ENCODE assay signal across 8 cellular contexts in the genomic region with DNA sequence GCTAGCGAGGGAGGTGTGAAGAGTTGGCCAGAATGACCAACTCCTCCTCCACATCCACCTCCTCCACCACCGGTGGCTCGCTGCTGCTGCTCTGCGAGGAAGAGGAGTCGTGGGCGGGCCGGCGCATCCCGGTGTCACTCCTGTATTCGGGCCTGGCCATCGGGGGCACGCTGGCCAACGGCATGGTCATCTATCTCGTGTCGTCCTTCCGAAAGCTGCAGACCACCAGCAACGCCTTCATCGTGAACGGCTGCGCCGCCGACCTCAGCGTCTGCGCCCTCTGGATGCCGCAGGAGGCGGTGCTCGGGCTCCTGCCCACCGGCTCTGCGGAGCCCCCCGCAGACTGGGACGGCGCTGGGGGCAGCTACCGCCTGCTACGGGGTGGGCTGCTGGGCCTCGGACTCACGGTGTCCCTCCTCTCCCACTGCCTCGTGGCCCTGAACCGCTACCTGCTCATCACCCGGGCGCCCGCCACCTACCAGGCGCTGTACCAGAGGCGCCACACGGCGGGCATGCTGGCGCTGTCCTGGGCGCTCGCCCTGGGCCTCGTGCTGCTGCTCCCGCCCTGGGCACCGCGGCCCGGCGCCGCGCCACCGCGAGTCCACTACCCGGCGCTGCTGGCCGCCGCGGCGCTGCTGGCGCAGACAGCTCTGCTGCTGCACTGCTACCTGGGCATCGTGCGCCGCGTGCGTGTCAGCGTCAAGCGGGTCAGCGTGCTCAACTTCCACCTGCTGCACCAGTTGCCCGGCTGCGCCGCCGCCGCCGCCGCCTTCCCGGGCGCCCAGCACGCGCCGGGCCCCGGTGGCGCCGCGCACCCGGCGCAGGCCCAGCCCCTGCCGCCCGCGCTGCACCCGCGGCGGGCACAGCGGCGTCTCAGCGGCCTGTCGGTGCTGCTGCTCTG. TPM values are rescaled to one million over a fixed set of nuclear protein-coding genes. Genes with fewer than 3 reads are reported as not detected.
DNase-seq lines count a peak whose midpoint lies in the region; ATAC-seq and TF ChIP-seq lines count a peak whose summit lies in the region.

No MANE protein-coding gene starts in this region.

- no peaks in the 10 kb centered on the region for H3K36me3 Mint-ChIP-seq in activated CD4-positive, alpha-beta T cell treated with anti-CD3 and anti-CD28 coated beads, Interleukin-2, amount 10 ng/mL, durations not matched to agents 24 days and 14 days (ENCODE audit: low read depth)
- H3K36me3 Mint-ChIP-seq in type B pancreatic cell: no peaks in the 10 kb centered on the region

- TF ChIP-seq CTCF in epithelial cell of esophagus (IDR thresholded peaks at IDR 0.05; ENCODE audit: insufficient read depth, low read depth, low read length, missing control alignments) (no peak), type B pancreatic cell (conservative IDR thresholded peaks at IDR 0.05) (peak; percentile 61)

- peaks cover 0 to 14% (median 11%) of the 10 kb centered on the region in 11 experiments; a peak in 14 of 22 replicates for H3K9me3 ChIP-seq in BLaER1 treated with 17β-estradiol and CSF1 and Interleukin-3, amounts not matched to agents 10 nM and 100 nM (replicated peaks in 1 of 11)

- H4K20me1 ChIP-seq in BLaER1 treated with 17β-estradiol and CSF1 and Interleukin-3, amounts not matched to agents 10 nM and 100 nM: no peaks in the 10 kb centered on the region

- ATAC-seq in HG02885 (IDR thresholded peaks at IDR 0.05; ENCODE audit: poor library complexity, unreplicated experiment): peak; percentile 16

- H3K4me3 ChIP-seq in BLaER1 treated with 17β-estradiol and CSF1 and Interleukin-3, amounts not matched to agents 10 nM and 100 nM: peak overlapping the region; percentile 45 to 67 (median 56)
- H3K4me3 ChIP-seq in epithelial cell of esophagus (ENCODE audit: low read length): no peak overlapping the region

- peaks cover 7 to 48% (median 26%) of the 10 kb centered on the region in 10 experiments; a peak in 17 of 20 replicates for H3K4me1 ChIP-seq in BLaER1 treated with 17β-estradiol and CSF1 and Interleukin-3, amounts not matched to agents 10 nM and 100 nM

- H3K27me3 Mint-ChIP-seq in activated CD4-positive, alpha-beta T cell treated with anti-CD3 and anti-CD28 coated beads, Interleukin-2, amount 10 ng/mL, durations not matched to agents 24 days and 14 days: peaks cover 76% of the 10 kb centered on the region
- H3K27me3 Mint-ChIP-seq in type B pancreatic cell: peaks cover 88% of the 10 kb centered on the region

- H3K9ac ChIP-seq in BLaER1 treated with 17β-estradiol and CSF1 and Interleukin-3, amounts not matched to agents 10 nM and 100 nM: peak overlapping the region in 8 of 11 experiments; percentile 7 to 46 (median 28); a peak in 6 of 22 replicates

- peak overlapping the region; percentile 67 for H3K4me3 Mint-ChIP-seq in activated CD4-positive, alpha-beta T cell treated with anti-CD3 and anti-CD28 coated beads, Interleukin-2, amount 10 ng/mL, durations not matched to agents 24 days and 14 days
- H3K4me3 Mint-ChIP-seq in type B pancreatic cell: peak overlapping the region; percentile 80

- peak; percentile 75 for DNase-seq in activated CD4-positive, alpha-beta T cell treated with anti-CD3 and anti-CD28 coated beads, Interleukin-2, amount 10 ng/mL, durations not matched to agents 24 days and 14 days
- DNase-seq in epithelial cell of esophagus (ENCODE audit: low read depth): peak; percentile 42
- peak; percentile 41 for DNase-seq in myocyte (ENCODE audit: low read depth)
- DNase-seq in type B pancreatic cell (ENCODE audit: extremely low spot score, unreplicated experiment): no peak
- DNase-seq in H4 (ENCODE audit: low spot score): no peak
- DNase-seq in HuH-7 (ENCODE audit: low spot score): no peak

- intact Hi-C loops in activated CD4-positive, alpha-beta T cell treated with anti-CD3 and anti-CD28 coated beads, Interleukin-2, amount 10 ng/mL, durations not matched to agents 24 days and 14 days (cut with micrococcal nuclease): loop anchor here (10.0 kb wide), 1 partner anchor 184 kb away; a partner anchor contains a TSS

- H3K4me2 ChIP-seq in BLaER1 treated with 17β-estradiol and CSF1 and Interleukin-3, amounts not matched to agents 10 nM and 100 nM: peak overlapping the region; percentile 77 to 92 (median 84)

- no peaks in the 10 kb centered on the region for H3K9me3 Mint-ChIP-seq in activated CD4-positive, alpha-beta T cell treated with anti-CD3 and anti-CD28 coated beads, Interleukin-2, amount 10 ng/mL, durations not matched to agents 24 days and 14 days
- no peaks in the 10 kb centered on the region for H3K9me3 Mint-ChIP-seq in type B pancreatic cell

- no peak overlapping the region for H3K27ac Mint-ChIP-seq in activated CD4-positive, alpha-beta T cell treated with anti-CD3 and anti-CD28 coated beads, Interleukin-2, amount 10 ng/mL, durations not matched to agents 24 days and 14 days
- no peak overlapping the region for H3K27ac Mint-ChIP-seq in type B pancreatic cell

- H3K27me3 ChIP-seq in BLaER1 treated with 17β-estradiol and CSF1 and Interleukin-3, amounts not matched to agents 10 nM and 100 nM: peaks cover 32 to 54% (median 46%) of the 10 kb centered on the region in 11 experiments

- peaks cover 3% of the 10 kb centered on the region for H3K4me1 Mint-ChIP-seq in activated CD4-positive, alpha-beta T cell treated with anti-CD3 and anti-CD28 coated beads, Interleukin-2, amount 10 ng/mL, durations not matched to agents 24 days and 14 days
- no peaks in the 10 kb centered on the region for H3K4me1 Mint-ChIP-seq in type B pancreatic cell (ENCODE audit: unreplicated experiment)

- no peaks in the 10 kb centered on the region for H3K36me3 ChIP-seq in BLaER1 treated with 17β-estradiol and CSF1 and Interleukin-3, amounts not matched to agents 10 nM and 100 nM

- H3K27ac ChIP-seq in BLaER1 treated with 17β-estradiol and CSF1 and Interleukin-3, amounts not matched to agents 10 nM and 100 nM: peak overlapping the region in 1 of 11 experiments; percentile 24; a peak in 1 of 22 replicates

RNA-seq across cellular contexts. Expression of a gene that starts 1.2 kb away (rescaled TPM):
- total RNA-seq in activated CD4-positive, alpha-beta T cell treated with anti-CD3 and anti-CD28 coated beads, Interleukin-2, amount 10 ng/mL, durations not matched to agents 24 days and 14 days: not detected in 2 replicates
- total RNA-seq in myocyte (0.05 and 0.26 TPM in 2 replicates), type B pancreatic cell (ENCODE audit: low replicate concordance) (0.17 TPM in 1 of 2 replicates, not detected in the other)
- 0.06 TPM for polyA plus RNA-seq in myocyte (2012)
- total RNA-seq in H4 (2014; rRNA removed; shearing (Covaris generic)): 0.04 TPM in 1 of 2 replicates, not detected in the other

Comparison
In these comparisons a context has a peak if more than half of its experiments do, and no peak if none do; other contexts are left out.
1. DNase-seq: peak in activated CD4-positive, alpha-beta T cell treated with anti-CD3 and anti-CD28 coated beads, Interleukin-2, amount 10 ng/mL, durations not matched to agents 24 days and 14 days (single experiment), epithelial cell of esophagus (single experiment) and myocyte (single experiment); none in type B pancreatic cell (single experiment), H4 (single experiment) and HuH-7 (single experiment).